ENCODE assay signal across 2 cellular contexts in the genomic region with DNA sequence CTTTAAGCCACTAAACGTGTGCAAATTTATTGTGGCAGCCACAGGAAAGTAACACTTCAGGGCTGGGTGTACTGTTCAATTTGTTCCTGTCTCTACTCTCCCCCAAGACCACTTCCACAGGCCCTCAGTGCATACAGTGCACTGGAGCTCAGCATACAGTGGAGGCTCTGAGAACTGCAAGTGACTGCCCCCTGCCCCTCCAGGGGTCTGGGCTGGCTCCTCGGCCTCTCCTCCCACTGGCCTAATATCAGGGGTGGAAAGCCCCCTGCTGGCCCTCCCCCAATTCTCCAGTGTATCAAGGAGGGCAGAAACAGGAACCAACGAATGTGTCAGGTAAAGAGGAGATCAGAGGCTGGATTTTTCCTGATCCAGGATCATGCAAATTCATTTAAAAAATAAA.
TF ChIP-seq lines count a peak whose summit lies in the region.

No MANE protein-coding gene starts in this region.

TF ChIP-seq in GM23338, 12 proteins besides CTCF, POLR2A, EP300 and RAD21 (continued from another document):
- TF ChIP-seq, protein P1, sequence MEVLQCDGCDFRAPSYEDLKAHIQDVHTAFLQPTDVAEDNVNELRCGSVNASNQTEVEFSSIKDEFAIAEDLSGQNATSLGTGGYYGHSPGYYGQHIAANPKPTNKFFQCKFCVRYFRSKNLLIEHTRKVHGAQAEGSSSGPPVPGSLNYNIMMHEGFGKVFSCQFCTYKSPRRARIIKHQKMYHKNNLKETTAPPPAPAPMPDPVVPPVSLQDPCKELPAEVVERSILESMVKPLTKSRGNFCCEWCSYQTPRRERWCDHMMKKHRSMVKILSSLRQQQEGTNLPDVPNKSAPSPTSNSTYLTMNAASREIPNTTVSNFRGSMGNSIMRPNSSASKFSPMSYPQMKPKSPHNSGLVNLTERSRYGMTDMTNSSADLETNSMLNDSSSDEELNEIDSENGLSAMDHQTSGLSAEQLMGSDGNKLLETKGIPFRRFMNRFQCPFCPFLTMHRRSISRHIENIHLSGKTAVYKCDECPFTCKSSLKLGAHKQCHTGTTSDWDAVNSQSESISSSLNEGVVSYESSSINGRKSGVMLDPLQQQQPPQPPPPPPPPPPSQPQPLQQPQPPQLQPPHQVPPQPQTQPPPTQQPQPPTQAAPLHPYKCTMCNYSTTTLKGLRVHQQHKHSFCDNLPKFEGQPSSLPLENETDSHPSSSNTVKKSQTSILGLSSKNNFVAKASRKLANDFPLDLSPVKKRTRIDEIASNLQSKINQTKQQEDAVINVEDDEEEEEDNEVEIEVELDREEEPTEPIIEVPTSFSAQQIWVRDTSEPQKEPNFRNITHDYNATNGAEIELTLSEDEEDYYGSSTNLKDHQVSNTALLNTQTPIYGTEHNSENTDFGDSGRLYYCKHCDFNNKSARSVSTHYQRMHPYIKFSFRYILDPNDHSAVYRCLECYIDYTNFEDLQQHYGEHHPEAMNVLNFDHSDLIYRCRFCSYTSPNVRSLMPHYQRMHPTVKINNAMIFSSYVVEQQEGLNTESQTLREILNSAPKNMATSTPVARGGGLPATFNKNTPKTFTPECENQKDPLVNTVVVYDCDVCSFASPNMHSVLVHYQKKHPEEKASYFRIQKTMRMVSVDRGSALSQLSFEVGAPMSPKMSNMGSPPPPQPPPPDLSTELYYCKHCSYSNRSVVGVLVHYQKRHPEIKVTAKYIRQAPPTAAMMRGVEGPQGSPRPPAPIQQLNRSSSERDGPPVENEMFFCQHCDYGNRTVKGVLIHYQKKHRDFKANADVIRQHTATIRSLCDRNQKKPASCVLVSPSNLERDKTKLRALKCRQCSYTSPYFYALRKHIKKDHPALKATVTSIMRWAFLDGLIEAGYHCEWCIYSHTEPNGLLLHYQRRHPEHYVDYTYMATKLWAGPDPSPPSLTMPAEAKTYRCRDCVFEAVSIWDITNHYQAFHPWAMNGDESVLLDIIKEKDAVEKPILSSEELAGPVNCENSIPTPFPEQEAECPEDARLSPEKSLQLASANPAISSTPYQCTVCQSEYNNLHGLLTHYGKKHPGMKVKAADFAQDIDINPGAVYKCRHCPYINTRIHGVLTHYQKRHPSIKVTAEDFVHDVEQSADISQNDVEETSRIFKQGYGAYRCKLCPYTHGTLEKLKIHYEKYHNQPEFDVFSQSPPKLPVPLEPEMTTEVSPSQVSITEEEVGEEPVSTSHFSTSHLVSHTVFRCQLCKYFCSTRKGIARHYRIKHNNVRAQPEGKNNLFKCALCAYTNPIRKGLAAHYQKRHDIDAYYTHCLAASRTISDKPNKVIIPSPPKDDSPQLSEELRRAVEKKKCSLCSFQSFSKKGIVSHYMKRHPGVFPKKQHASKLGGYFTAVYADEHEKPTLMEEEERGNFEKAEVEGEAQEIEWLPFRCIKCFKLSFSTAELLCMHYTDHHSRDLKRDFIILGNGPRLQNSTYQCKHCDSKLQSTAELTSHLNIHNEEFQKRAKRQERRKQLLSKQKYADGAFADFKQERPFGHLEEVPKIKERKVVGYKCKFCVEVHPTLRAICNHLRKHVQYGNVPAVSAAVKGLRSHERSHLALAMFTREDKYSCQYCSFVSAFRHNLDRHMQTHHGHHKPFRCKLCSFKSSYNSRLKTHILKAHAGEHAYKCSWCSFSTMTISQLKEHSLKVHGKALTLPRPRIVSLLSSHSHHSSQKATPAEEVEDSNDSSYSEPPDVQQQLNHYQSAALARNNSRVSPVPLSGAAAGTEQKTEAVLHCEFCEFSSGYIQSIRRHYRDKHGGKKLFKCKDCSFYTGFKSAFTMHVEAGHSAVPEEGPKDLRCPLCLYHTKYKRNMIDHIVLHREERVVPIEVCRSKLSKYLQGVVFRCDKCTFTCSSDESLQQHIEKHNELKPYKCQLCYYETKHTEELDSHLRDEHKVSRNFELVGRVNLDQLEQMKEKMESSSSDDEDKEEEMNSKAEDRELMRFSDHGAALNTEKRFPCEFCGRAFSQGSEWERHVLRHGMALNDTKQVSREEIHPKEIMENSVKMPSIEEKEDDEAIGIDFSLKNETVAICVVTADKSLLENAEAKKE (CRISPR knock-in tag; IDR thresholded peaks at IDR 0.05): no peak
- TF ChIP-seq CREB1 (CRISPR knock-in tag; IDR thresholded peaks at IDR 0.05; ENCODE audit: low read depth) (no peak), EZH2phosphoT487 (IDR thresholded peaks at IDR 0.05; ENCODE audit: unreplicated experiment) (no peak), EZH2 (IDR thresholded peaks at IDR 0.05; ENCODE audit: low read depth, unreplicated experiment) (no peak), ZNF114 (CRISPR knock-in tag; IDR thresholded peaks at IDR 0.05) (no peak), NANOG (IDR thresholded peaks at IDR 0.05; ENCODE audit: borderline replicate concordance) (no peak), ZNF331 (CRISPR knock-in tag; IDR thresholded peaks at IDR 0.05; ENCODE audit: low read depth) (no peak)
- TF ChIP-seq, protein P2, sequence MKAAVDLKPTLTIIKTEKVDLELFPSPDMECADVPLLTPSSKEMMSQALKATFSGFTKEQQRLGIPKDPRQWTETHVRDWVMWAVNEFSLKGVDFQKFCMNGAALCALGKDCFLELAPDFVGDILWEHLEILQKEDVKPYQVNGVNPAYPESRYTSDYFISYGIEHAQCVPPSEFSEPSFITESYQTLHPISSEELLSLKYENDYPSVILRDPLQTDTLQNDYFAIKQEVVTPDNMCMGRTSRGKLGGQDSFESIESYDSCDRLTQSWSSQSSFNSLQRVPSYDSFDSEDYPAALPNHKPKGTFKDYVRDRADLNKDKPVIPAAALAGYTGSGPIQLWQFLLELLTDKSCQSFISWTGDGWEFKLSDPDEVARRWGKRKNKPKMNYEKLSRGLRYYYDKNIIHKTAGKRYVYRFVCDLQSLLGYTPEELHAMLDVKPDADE (IDR thresholded peaks at IDR 0.05): no peak

TF ChIP-seq in WTC11, 78 proteins besides CTCF, POLR2A, EP300 and RAD21 (continued from another document):
- TF ChIP-seq, protein P3, sequence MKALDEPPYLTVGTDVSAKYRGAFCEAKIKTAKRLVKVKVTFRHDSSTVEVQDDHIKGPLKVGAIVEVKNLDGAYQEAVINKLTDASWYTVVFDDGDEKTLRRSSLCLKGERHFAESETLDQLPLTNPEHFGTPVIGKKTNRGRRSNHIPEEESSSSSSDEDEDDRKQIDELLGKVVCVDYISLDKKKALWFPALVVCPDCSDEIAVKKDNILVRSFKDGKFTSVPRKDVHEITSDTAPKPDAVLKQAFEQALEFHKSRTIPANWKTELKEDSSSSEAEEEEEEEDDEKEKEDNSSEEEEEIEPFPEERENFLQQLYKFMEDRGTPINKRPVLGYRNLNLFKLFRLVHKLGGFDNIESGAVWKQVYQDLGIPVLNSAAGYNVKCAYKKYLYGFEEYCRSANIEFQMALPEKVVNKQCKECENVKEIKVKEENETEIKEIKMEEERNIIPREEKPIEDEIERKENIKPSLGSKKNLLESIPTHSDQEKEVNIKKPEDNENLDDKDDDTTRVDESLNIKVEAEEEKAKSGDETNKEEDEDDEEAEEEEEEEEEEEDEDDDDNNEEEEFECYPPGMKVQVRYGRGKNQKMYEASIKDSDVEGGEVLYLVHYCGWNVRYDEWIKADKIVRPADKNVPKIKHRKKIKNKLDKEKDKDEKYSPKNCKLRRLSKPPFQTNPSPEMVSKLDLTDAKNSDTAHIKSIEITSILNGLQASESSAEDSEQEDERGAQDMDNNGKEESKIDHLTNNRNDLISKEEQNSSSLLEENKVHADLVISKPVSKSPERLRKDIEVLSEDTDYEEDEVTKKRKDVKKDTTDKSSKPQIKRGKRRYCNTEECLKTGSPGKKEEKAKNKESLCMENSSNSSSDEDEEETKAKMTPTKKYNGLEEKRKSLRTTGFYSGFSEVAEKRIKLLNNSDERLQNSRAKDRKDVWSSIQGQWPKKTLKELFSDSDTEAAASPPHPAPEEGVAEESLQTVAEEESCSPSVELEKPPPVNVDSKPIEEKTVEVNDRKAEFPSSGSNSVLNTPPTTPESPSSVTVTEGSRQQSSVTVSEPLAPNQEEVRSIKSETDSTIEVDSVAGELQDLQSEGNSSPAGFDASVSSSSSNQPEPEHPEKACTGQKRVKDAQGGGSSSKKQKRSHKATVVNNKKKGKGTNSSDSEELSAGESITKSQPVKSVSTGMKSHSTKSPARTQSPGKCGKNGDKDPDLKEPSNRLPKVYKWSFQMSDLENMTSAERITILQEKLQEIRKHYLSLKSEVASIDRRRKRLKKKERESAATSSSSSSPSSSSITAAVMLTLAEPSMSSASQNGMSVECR (CRISPR knock-in tag; IDR thresholded peaks at IDR 0.05; ENCODE audit: borderline replicate concordance): no peak
- TF ChIP-seq TP53 (CRISPR knock-in tag; IDR thresholded peaks at IDR 0.05) (no peak), ATF1 (CRISPR knock-in tag; IDR thresholded peaks at IDR 0.05) (no peak), ZBTB21 (CRISPR knock-in tag; IDR thresholded peaks at IDR 0.05; ENCODE audit: borderline replicate concordance) (no peak), SP1 (CRISPR knock-in tag; conservative IDR thresholded peaks at IDR 0.05) (no peak), JUN (CRISPR knock-in tag; IDR thresholded peaks at IDR 0.05) (no peak), ZNF396 (CRISPR knock-in tag; IDR thresholded peaks at IDR 0.05; ENCODE audit: borderline replicate concordance) (no peak), SOX15 (CRISPR knock-in tag; IDR thresholded peaks at IDR 0.05) (no peak), MXD4 (CRISPR knock-in tag; IDR thresholded peaks at IDR 0.05; ENCODE audit: borderline replicate concordance) (no peak)
- TF ChIP-seq, protein P4, sequence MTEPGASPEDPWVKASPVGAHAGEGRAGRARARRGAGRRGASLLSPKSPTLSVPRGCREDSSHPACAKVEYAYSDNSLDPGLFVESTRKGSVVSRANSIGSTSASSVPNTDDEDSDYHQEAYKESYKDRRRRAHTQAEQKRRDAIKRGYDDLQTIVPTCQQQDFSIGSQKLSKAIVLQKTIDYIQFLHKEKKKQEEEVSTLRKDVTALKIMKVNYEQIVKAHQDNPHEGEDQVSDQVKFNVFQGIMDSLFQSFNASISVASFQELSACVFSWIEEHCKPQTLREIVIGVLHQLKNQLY (CRISPR knock-in tag; IDR thresholded peaks at IDR 0.05): no peak
- TF ChIP-seq, protein P5, sequence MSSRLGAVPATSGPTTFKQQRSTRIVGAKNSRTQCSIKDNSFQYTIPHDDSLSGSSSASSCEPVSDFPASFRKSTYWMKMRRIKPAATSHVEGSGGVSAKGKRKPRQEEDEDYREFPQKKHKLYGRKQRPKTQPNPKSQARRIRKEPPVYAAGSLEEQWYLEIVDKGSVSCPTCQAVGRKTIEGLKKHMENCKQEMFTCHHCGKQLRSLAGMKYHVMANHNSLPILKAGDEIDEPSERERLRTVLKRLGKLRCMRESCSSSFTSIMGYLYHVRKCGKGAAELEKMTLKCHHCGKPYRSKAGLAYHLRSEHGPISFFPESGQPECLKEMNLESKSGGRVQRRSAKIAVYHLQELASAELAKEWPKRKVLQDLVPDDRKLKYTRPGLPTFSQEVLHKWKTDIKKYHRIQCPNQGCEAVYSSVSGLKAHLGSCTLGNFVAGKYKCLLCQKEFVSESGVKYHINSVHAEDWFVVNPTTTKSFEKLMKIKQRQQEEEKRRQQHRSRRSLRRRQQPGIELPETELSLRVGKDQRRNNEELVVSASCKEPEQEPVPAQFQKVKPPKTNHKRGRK (CRISPR knock-in tag; IDR thresholded peaks at IDR 0.05; ENCODE audit: borderline replicate concordance): no peak
- TF ChIP-seq, protein P6, sequence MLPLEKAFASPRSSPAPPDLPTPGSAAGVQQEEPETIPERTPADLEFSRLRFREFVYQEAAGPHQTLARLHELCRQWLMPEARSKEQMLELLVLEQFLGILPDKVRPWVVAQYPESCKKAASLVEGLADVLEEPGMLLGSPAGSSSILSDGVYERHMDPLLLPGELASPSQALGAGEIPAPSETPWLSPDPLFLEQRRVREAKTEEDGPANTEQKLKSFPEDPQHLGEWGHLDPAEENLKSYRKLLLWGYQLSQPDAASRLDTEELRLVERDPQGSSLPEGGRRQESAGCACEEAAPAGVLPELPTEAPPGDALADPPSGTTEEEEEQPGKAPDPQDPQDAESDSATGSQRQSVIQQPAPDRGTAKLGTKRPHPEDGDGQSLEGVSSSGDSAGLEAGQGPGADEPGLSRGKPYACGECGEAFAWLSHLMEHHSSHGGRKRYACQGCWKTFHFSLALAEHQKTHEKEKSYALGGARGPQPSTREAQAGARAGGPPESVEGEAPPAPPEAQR (CRISPR knock-in tag; IDR thresholded peaks at IDR 0.05): no peak
